ENCODE assay signal across 15 cellular contexts in genomic region chr3:78221796-78222195, GRCh38.
"Had no signal": no experiment of that assay in that cellular context is flagged by ENCODE, and none has a peak within 500 bp of the region (broad histone marks: within the 10 kb centered on the region; RNA-seq: fewer than 3 reads in every experiment).

No MANE protein-coding gene starts in this region.

- H3K27me3 ChIP-seq: body of pancreas, suprapubic skin, upper lobe of right lung had no signal

- H3K27ac ChIP-seq: body of pancreas, left ventricle myocardium inferior, suprapubic skin, upper lobe of right lung had no signal

- FAIRE-seq: islet of Langerhans had no signal

- DNase-seq: activated B cell treated with CpG ODN at 0.5 μM for 24 hours; activated CD4-positive, alpha-beta T cell treated with anti-CD3 and anti-CD28 coated beads, Interleukin-2, amount 10 ng/mL, durations not matched to agents 7 days and 5 days; activated naive CD4-positive, alpha-beta T cell treated with anti-CD3 and anti-CD28 coated beads, Interleukin-2, amount 10 ng/mL, durations not matched to agents 7 days and 5 days; activated T-cell treated with anti-CD3 and anti-CD28 coated beads for 4 hours; body of pancreas; effector memory CD8-positive, alpha-beta T cell; left ventricle myocardium inferior; stimulated activated CD4-positive, alpha-beta T cell treated with anti-CD3 and anti-CD28 coated beads, Interleukin-4, amount 100 ng/mL, for 1 hour; stimulated activated CD8-positive, alpha-beta memory T cell treated with anti-CD3 and anti-CD28 coated beads, Interleukin-4, amount 100 ng/mL, for 48 hours; stimulated activated naive CD8-positive, alpha-beta T cell treated with anti-CD3 and anti-CD28 coated beads, Interleukin-15, Interleukin-2, amounts not matched to agents 100 U/mL and 50 U/mL, for 24 hours; T-cell; upper lobe of right lung had no signal

- H3K4me3 ChIP-seq: body of pancreas, left ventricle myocardium inferior, suprapubic skin, upper lobe of right lung had no signal

- H3K9me3 ChIP-seq: body of pancreas, left ventricle myocardium inferior, suprapubic skin, upper lobe of right lung had no signal

- H3K4me1 ChIP-seq: body of pancreas, left ventricle myocardium inferior, suprapubic skin, upper lobe of right lung had no signal

- ATAC-seq: activated T-helper 17 cell treated with anti-CD3 and anti-CD28 coated beads, Interleukin-2, amount 50 U/mL, for 72 hours; body of pancreas; effector memory CD8-positive, alpha-beta T cell; stimulated activated naive CD8-positive, alpha-beta T cell treated with anti-CD3 and anti-CD28 coated beads, Interleukin-15, Interleukin-2, amounts not matched to agents 100 U/mL and 50 U/mL, for 24 hours; T-cell; upper lobe of right lung had no signal

- H3K36me3 ChIP-seq: left ventricle myocardium inferior, suprapubic skin, upper lobe of right lung had no signal
